Comparison of ENCODE assay signal across 9 cellular contexts in genomic region chr3:132661120-132661519, GRCh38. TPM values are rescaled to one million over a fixed set of nuclear protein-coding genes. Genes with fewer than 3 reads are reported as not detected.
DNase-seq lines count a peak whose midpoint lies in the region; ATAC-seq, FAIRE-seq and TF ChIP-seq lines count a peak whose summit lies in the region.
"Had no signal": no experiment of that assay in that cellular context is flagged by ENCODE, and none has a peak within 500 bp of the region (broad histone marks: within the 10 kb centered on the region; RNA-seq: fewer than 3 reads in every experiment).

No MANE protein-coding gene starts in this region.

- peak overlapping the region; percentile 90 for H3K9ac ChIP-seq in SU-DHL-6 (ENCODE audit: low read length)

- ATAC-seq in GM21737 (IDR thresholded peaks at IDR 0.05; ENCODE audit: unreplicated experiment) = no peak

- WGBS in small intestine, 3 donors = 2 to 15% (median 10%) methylated on average over 6 of the region's 6 CpGs

- peaks cover 23% of the 10 kb centered on the region; the same call in 1 of the 2 replicates for H3K79me2 ChIP-seq in SU-DHL-6 (ENCODE audit: insufficient read depth, low read length)

- peaks cover 2 to 6% of the 10 kb centered on the region in 2 donors for H3K4me1 ChIP-seq in small intestine (ENCODE audit: control insufficient read depth in 2 of 2, insufficient read depth in 1 of 2, low read depth in 1 of 2, low read length in 1 of 2)

- TF ChIP-seq CTCF in SU-DHL-6 (IDR thresholded peaks at IDR 0.05; ENCODE audit: insufficient read depth, low read length, poor library complexity, severe bottlenecking) (no peak), glutamatergic neuron (IDR thresholded peaks at IDR 0.05; ENCODE audit: partially characterized antibody, unreplicated experiment) (no peak)

- no peaks in the 10 kb centered on the region for H3F3A ChIP-seq in SU-DHL-6 (ENCODE audit: insufficient read depth)

- peak; percentile 41 for DNase-seq in DMS 273 (lab: John Stamatoyannopoulos, UW; ENCODE audit: unreplicated experiment)
- no peak for DNase-seq in DMS 273 treated with DMSO at 0.1 percent for 48 hours (lab: John Stamatoyannopoulos, UW)
- DNase-seq in glutamatergic neuron = no peak
- DNase-seq in small intestine = peak; percentile 87
- no peak for DNase-seq in HEK293T (ENCODE audit: extremely low spot score)
- no peak for DNase-seq in NCI-H146 (lab: John Stamatoyannopoulos, UW)

- peaks cover 4% of the 10 kb centered on the region; the same call in 1 of the 2 replicates for H3K36me3 ChIP-seq in SU-DHL-6 (ENCODE audit: low read length)
- no peaks in the 10 kb centered on the region for H3K36me3 ChIP-seq in small intestine (ENCODE audit: control insufficient read depth in 2 of 2, insufficient read depth in 2 of 2, low read length in 2 of 2)

- peak overlapping the region; percentile 96 for H3K4me3 Mint-ChIP-seq in glutamatergic neuron (ENCODE audit: unreplicated experiment)

- H3K9me3 Mint-ChIP-seq in glutamatergic neuron (ENCODE audit: unreplicated experiment) = peaks cover 7% of the 10 kb centered on the region

- no peaks in the 10 kb centered on the region for H3K36me3 Mint-ChIP-seq in glutamatergic neuron (ENCODE audit: unreplicated experiment)

- peaks cover 6% of the 10 kb centered on the region for H3K4me1 Mint-ChIP-seq in glutamatergic neuron (ENCODE audit: low read depth, unreplicated experiment)

- H3K4me3 ChIP-seq in SU-DHL-6 (ENCODE audit: insufficient read depth, low read length, poor library complexity, severe bottlenecking) = peak overlapping the region; percentile 77
- peak overlapping the region; percentile 29 to 88 for H3K4me3 ChIP-seq in small intestine (ENCODE audit: low read depth in 1 of 2, low read length in 2 of 2)

- peak overlapping the region; percentile 89 for H2AFZ ChIP-seq in SU-DHL-6 (ENCODE audit: low read depth, low read length, severe bottlenecking)

- H3K4me2 ChIP-seq in SU-DHL-6 (ENCODE audit: low read depth, low read length, poor library complexity, severe bottlenecking) = peak overlapping the region; percentile 84

- H3K27me3 ChIP-seq in SU-DHL-6 (ENCODE audit: low read length) = no peaks in the 10 kb centered on the region
- no peaks in the 10 kb centered on the region for H3K27me3 ChIP-seq in small intestine (ENCODE audit: control insufficient read depth in 2 of 2, insufficient read depth in 2 of 2, low read length in 2 of 2)

- H3K9me3 ChIP-seq in SU-DHL-6 (ENCODE audit: insufficient read depth, low read length) (no peaks in the 10 kb centered on the region), small intestine (ENCODE audit: control insufficient read depth, low read depth) (no peaks in the 10 kb centered on the region)

- POLR2A ChIA-PET in HEK293T (lab: Yijun Ruan, JAX) = interaction anchor here (0.7 to 2.4 kb wide), 6 partner anchors 9 to 25 kb away, joined by 3 to 6 read pairs (median 3); no protein-coding TSS in a partner anchor

- no peaks in the 10 kb centered on the region for H3K27me3 Mint-ChIP-seq in glutamatergic neuron (ENCODE audit: unreplicated experiment)

- CTCF ChIA-PET in HEK293T (lab: Yijun Ruan, JAX) = interaction anchor here (0.5 kb wide), 1 partner anchor 439 kb away, joined by 3 read pairs; no protein-coding TSS in a partner anchor

- no peaks in the 10 kb centered on the region for H4K20me1 ChIP-seq in SU-DHL-6 (ENCODE audit: low read depth, low read length)

- peak overlapping the region; percentile 85 for H3K27ac Mint-ChIP-seq in glutamatergic neuron (ENCODE audit: unreplicated experiment)

- H3K27ac ChIP-seq in SU-DHL-6 (ENCODE audit: low read depth, low read length) (no peak overlapping the region), small intestine (ENCODE audit: low read depth in 1 of 2, low read length in 1 of 2) (peak overlapping the region; percentile 89 to 93)

- no peaks in the 10 kb centered on the region for H3K9me2 ChIP-seq in SU-DHL-6 (replicated peaks; ENCODE audit: insufficient read depth, low read length)

- FAIRE-seq in small intestine (lab: Jason Lieb, UNC) = no peak
- FAIRE-seq: A204.1 had no signal

TF ChIP-seq in HEK293T, 16 proteins besides CTCF, POLR2A, EP300 and RAD21:
- TF ChIP-seq HDGF (IDR thresholded peaks at IDR 0.05; ENCODE audit: borderline replicate concordance) (no peak), TARDBP (IDR thresholded peaks at IDR 0.05) (no peak), L3MBTL2 (conservative IDR thresholded peaks at IDR 0.05) (no peak), FOXM1 (IDR thresholded peaks at IDR 0.05; ENCODE audit: borderline replicate concordance) (no peak), SUZ12 (IDR thresholded peaks at IDR 0.05) (no peak), ZNF384 (IDR thresholded peaks at IDR 0.05) (no peak), CTBP1 (IDR thresholded peaks at IDR 0.05; ENCODE audit: borderline replicate concordance) (no peak), FOXA1 (IDR thresholded peaks at IDR 0.05) (no peak), SP1 (IDR thresholded peaks at IDR 0.05) (no peak), ARNT (IDR thresholded peaks at IDR 0.05) (no peak), PKNOX1 (IDR thresholded peaks at IDR 0.05) (no peak), ELF4 (IDR thresholded peaks at IDR 0.05) (no peak), BHLHE40 (IDR thresholded peaks at IDR 0.05; ENCODE audit: borderline replicate concordance) (no peak)

RNA-seq across cellular contexts. Expression of gene UBA5, which starts 1.0 kb away (rescaled TPM):
- total RNA-seq in glutamatergic neuron (ENCODE audit: unreplicated experiment) = 43.0 TPM
- 10 to 100 TPM; 27.0 to 30.2 (median 28.4) TPM for polyA plus RNA-seq in small intestine

RNA-seq across cellular contexts. Expression of gene ACAD11, which starts 1.5 kb away (rescaled TPM):
- 9.4 TPM for total RNA-seq in glutamatergic neuron (ENCODE audit: unreplicated experiment)
- polyA plus RNA-seq in small intestine = 10 to 100 TPM in 2 of 3 donors, 1 to 10 TPM in 1; 4.9 to 55.0 (median 44.9) TPM

Comparison
In these comparisons a context has a peak if more than half of its experiments do, and no peak if none do; other contexts are left out.
1. DNase-seq: peak in DMS 273 (single experiment) and small intestine (single experiment); none in DMS 273 treated with DMSO at 0.1 percent for 48 hours (single experiment), glutamatergic neuron (single experiment), HEK293T (single experiment) and NCI-H146 (single experiment).